ENCODE assay signal across 1 cellular context in the genomic region with DNA sequence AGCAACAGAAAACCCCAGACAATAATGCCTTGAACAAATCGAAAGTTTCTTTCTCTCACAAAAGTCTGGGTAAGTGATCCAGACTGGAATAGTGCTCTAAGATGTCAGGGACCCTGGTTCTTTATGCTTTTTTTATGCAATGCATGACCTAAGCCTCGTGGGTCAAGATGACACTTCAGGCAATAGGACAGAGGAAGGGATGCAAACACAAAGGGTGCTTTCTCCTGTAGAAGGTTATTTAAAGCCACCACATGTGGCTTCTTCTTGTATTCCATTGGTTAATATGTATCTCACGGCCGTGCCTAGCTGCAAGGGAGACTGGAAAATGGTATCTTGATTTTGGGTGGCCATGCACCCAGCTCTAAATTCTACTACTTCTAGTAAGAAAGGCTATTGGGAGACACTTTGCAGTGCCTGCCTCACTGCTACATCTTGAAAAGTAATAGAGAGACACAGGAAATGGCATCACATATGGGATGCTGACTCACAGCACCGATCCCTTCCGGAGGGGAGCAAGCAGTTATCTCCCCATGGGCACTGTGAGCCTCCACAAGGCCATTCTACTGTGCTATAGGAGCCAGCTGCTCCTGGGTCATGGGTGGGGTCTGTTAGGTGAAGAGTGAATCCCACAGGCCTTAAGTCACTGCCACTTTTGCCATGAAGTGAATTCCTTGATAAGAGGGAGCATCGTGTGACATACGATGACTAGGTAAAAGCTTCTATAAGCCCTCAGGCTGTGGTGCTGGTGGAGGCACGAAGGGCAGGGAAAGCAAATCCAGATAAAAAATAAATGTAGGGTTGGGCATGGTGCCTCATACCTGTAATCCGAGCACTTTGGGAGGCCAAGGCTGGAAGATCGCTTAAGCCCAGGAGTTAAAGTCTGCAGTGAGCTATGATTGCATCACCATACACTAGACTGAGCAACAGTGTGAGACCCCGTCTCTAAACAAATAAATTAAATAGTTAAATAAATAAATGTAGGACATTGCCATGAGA.
TF ChIP-seq lines count a peak whose summit lies in the region.

No MANE protein-coding gene starts in this region.

TF ChIP-seq in H1, 55 proteins besides CTCF, POLR2A, EP300 and RAD21:
- TF ChIP-seq MAFK (IDR thresholded peaks at IDR 0.05; ENCODE audit: low read depth, low read length) (no peak), CREB1 (IDR thresholded peaks at IDR 0.05) (no peak), GABPA (IDR thresholded peaks at IDR 0.05; ENCODE audit: borderline replicate concordance, insufficient read depth, low read length) (no peak), JUND (IDR thresholded peaks at IDR 0.05; ENCODE audit: low read length) (no peak), CEBPB (IDR thresholded peaks at IDR 0.05; ENCODE audit: low read depth, low read length) (peak; percentile 49; the same call in 1 of the 2 replicates)
